In genomic region chr22:19719055-19719482, GRCh38 we compare ENCODE assay signal across 1 cellular context.
TF ChIP-seq lines count a peak whose summit lies in the region.

No MANE protein-coding gene starts in this region.

TF ChIP-seq in A549, 52 proteins besides CTCF, POLR2A, EP300 and RAD21 (continued from another document):
- TF ChIP-seq, protein P1, sequence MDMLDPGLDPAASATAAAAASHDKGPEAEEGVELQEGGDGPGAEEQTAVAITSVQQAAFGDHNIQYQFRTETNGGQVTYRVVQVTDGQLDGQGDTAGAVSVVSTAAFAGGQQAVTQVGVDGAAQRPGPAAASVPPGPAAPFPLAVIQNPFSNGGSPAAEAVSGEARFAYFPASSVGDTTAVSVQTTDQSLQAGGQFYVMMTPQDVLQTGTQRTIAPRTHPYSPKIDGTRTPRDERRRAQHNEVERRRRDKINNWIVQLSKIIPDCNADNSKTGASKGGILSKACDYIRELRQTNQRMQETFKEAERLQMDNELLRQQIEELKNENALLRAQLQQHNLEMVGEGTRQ (IDR thresholded peaks at IDR 0.05) = no peak
- TF ChIP-seq, protein P2, sequence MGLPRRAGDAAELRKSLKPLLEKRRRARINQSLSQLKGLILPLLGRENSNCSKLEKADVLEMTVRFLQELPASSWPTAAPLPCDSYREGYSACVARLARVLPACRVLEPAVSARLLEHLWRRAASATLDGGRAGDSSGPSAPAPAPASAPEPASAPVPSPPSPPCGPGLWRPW (IDR thresholded peaks at IDR 0.05) = no peak
- TF ChIP-seq BHLHE40 (IDR thresholded peaks at IDR 0.05; ENCODE audit: low read depth, low read length) (no peak), KDM1A (IDR thresholded peaks at IDR 0.05; ENCODE audit: low read depth) (no peak), FOXS1 (CRISPR knock-in tag; IDR thresholded peaks at IDR 0.05) (no peak), POLR2AphosphoS2 (conservative IDR thresholded peaks at IDR 0.05; ENCODE audit: low read length) (no peak), HEYL (CRISPR knock-in tag; IDR thresholded peaks at IDR 0.05) (no peak)
TF ChIP-seq in A549: peak in this region for 0.
